Comparison of ENCODE assay signal across 8 cellular contexts in the genomic region with DNA sequence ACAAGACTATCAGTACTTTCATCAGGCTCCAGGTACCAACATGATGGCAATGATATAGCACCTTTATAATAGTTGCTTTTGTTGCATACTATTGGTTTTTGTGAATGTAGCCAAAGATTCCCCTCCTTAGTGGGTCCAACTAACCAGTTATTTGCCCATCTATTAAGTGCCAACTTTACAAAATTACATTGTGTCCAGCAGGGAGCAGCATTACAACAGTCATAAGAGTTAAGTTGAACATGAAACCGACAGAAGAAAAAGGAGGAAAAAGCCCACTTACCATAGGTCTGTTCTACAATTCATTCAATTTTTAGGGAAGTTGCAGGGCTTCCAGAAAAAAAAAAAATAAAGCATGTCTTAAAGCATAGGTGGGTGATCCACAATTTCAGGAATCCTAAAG. TPM values are rescaled to one million over a fixed set of nuclear protein-coding genes. Genes with fewer than 3 reads are reported as not detected.
DNase-seq lines count a peak whose midpoint lies in the region; ATAC-seq lines count a peak whose summit lies in the region.

No MANE protein-coding gene starts in this region.

- ATAC-seq in HG03095 (IDR thresholded peaks at IDR 0.05; ENCODE audit: unreplicated experiment) (peak; percentile 50), GM18511 (IDR thresholded peaks at IDR 0.05; ENCODE audit: unreplicated experiment) (no peak)

- no peaks in the 10 kb centered on the region for H3K36me3 ChIP-seq in iPS DF 6.9 (ENCODE audit: control insufficient read depth, insufficient read depth, low read length)

- no peaks in the 10 kb centered on the region for H3K27me3 ChIP-seq in iPS DF 6.9 (ENCODE audit: control insufficient read depth, insufficient read depth, low read length)

- H3K27ac ChIP-seq in iPS DF 6.9 (ENCODE audit: low read length): no peak overlapping the region

- H3K4me1 ChIP-seq in iPS DF 6.9 (ENCODE audit: control insufficient read depth, insufficient read depth, low read length): no peaks in the 10 kb centered on the region; the same call in 1 of the 2 replicates

- DNase-seq in Daoy (ENCODE audit: low read depth): peak; percentile 28
- DNase-seq in SK-N-DZ (ENCODE audit: low spot score): peak; percentile 30
- DNase-seq in iPS DF 6.9 (ENCODE audit: low read depth, low spot score): peak; percentile 27
- no peak for DNase-seq in T-helper 9 cell
- DNase-seq in cerebellar nuclear complex (lab: John Stamatoyannopoulos, UW): no peak
- no peak for DNase-seq in HPDE6-E6E7 (ENCODE audit: extremely low spot score)

- no CpG with 5 or more reads among the region's 1 CpG for WGBS in iPS DF 6.9 (ENCODE audit: insufficient coverage, insufficient read length)

- no peaks in the 10 kb centered on the region for H3K9me3 ChIP-seq in iPS DF 6.9 (ENCODE audit: control insufficient read depth, insufficient read depth, low read length)

- H3K4me3 ChIP-seq in iPS DF 6.9 (ENCODE audit: low read length): no peak overlapping the region

RNA-seq across cellular contexts. Expression of gene IMMP1L, which starts 21.6 kb away (rescaled TPM):
- 21.1 and 49.6 TPM in 2 replicates for total RNA-seq in Daoy (2014; rRNA removed; shearing (Covaris generic))
- 43.2 and 184 TPM in 2 replicates for polyA plus RNA-seq in SK-N-DZ (2014; cell fraction: cytosol; rRNA removed)
- polyA plus RNA-seq in SK-N-DZ (2014; cell fraction: nucleus; rRNA removed): 74.5 and 86.1 TPM in 2 replicates

RNA-seq across cellular contexts. Expression of gene ELP4, which starts 21.7 kb away (rescaled TPM):
- total RNA-seq in Daoy (2014; rRNA removed; shearing (Covaris generic)): 24.1 and 28.9 TPM in 2 replicates
- 17.6 and 18.5 TPM in 2 replicates for polyA plus RNA-seq in SK-N-DZ (2014; cell fraction: cytosol; rRNA removed)
- polyA plus RNA-seq in SK-N-DZ (2014; cell fraction: nucleus; rRNA removed): 12.3 and 13.5 TPM in 2 replicates

Comparison
In these comparisons a context has a peak if more than half of its experiments do, and no peak if none do; other contexts are left out.
1. DNase-seq: peak in Daoy (single experiment), SK-N-DZ (single experiment) and iPS DF 6.9 (single experiment); none in T-helper 9 cell (single experiment), cerebellar nuclear complex (0 of 2) and HPDE6-E6E7 (single experiment).